In genomic region chr5:78827725-78828124, GRCh38 we compare ENCODE assay signal across 23 cellular contexts.
DNase-seq lines count a peak whose midpoint lies in the region; ATAC-seq and TF ChIP-seq lines count a peak whose summit lies in the region.
"Had no signal": no experiment of that assay in that cellular context is flagged by ENCODE, and none has a peak within 500 bp of the region (broad histone marks: within the 10 kb centered on the region; RNA-seq: fewer than 3 reads in every experiment).

No MANE protein-coding gene starts in this region.

- POLR2A ChIA-PET in activated B cell treated with CpG ODN at 0.5 μM for 24 hours (lab: Charles Lee), result interaction anchor here (0.7 to 1.1 kb wide), 2 partner anchors 13 to 36 kb away, joined by 4 read pairs; no protein-coding TSS in a partner anchor

- H3K9me3 ChIP-seq in BLaER1, result no peaks in the 10 kb centered on the region
- H3K9me3 ChIP-seq in MM.1S (replicated peaks; ENCODE audit: insufficient read depth, low read length), result no peaks in the 10 kb centered on the region

- TF ChIP-seq CTCF in MM.1S (IDR thresholded peaks at IDR 0.05; ENCODE audit: low read length) (no peak), activated B cell treated with CpG ODN at 0.5 μM for 24 hours (IDR thresholded peaks at IDR 0.05) (no peak)

- H3K4me1 ChIP-seq in BLaER1, result peaks cover 11% of the 10 kb centered on the region; the same call in 1 of the 2 replicates
- H3K4me1 ChIP-seq in MM.1S (ENCODE audit: low read length), result peaks cover 40% of the 10 kb centered on the region

- H3K36me3 ChIP-seq in BLaER1 (no peaks in the 10 kb centered on the region; the same call in 1 of the 2 replicates), MM.1S (replicated peaks; ENCODE audit: insufficient read depth, low read length) (no peaks in the 10 kb centered on the region)

- peak; percentile 57 for DNase-seq in MM.1S
- DNase-seq in activated B cell treated with CpG ODN at 0.5 μM for 24 hours, result no peak
- no peak for DNase-seq in stimulated activated naive B cell treated with anti-CD40 and anti-IgM and Interleukin-4, amounts not matched to agents 10 μg/mL and 1 μg/mL and 100 μg/mL, for 72 hours
- DNase-seq in CD1c-positive myeloid dendritic cell (ENCODE audit: extremely low spot score), result no peak
- DNase-seq in NCI-H524 (lab: John Stamatoyannopoulos, UW), result no peak
- DNase-seq: 8988T, DMS53, EL, GF-D8, GOT3, HCEC 1CT, Kasumi-1, NCI-H1048, NCI-H1417 treated with DMSO at 0.1 percent for 48 hours, NCI-H187, NCI-H510A, NCI-H82, OCI-M1, T-helper 17 cell had no signal

- H3K27ac Mint-ChIP-seq in activated B cell treated with CpG ODN at 0.5 μM for 24 hours, result peak overlapping the region; percentile 72
- H3K27ac Mint-ChIP-seq in stimulated activated naive B cell treated with anti-CD40 and anti-IgM and Interleukin-4, amounts not matched to agents 10 μg/mL and 1 μg/mL and 100 μg/mL, for 72 hours, result peak overlapping the region; percentile 25
- H3K27ac Mint-ChIP-seq: CD14-positive monocyte, T-helper 17 cell had no signal

- H3K27ac ChIP-seq in BLaER1 (no peak overlapping the region), MM.1S (ENCODE audit: low read length) (peak overlapping the region; percentile 41; the same call in 1 of the 2 replicates)

- intact Hi-C loops in activated B cell treated with CpG ODN at 0.5 μM for 24 hours (cut with micrococcal nuclease), result loop anchor here (5.0 kb wide), 1 partner anchor 100 kb away; no protein-coding TSS in a partner anchor

- no peak overlapping the region; the same call in 1 of the 2 replicates for H2AFZ ChIP-seq in MM.1S (ENCODE audit: low read length)

- CTCF ChIA-PET in activated B cell treated with CpG ODN at 0.5 μM for 24 hours (lab: Charles Lee), result interaction anchor here (1.0 kb wide), 1 partner anchor 198 kb away, joined by 3 read pairs; no protein-coding TSS in a partner anchor

- H4K20me1 ChIP-seq in BLaER1 (no peaks in the 10 kb centered on the region), MM.1S (ENCODE audit: insufficient read depth, low read length) (no peaks in the 10 kb centered on the region)

- H3K4me1 Mint-ChIP-seq in activated B cell treated with CpG ODN at 0.5 μM for 24 hours, result peaks cover 56% of the 10 kb centered on the region
- peaks cover 22 to 55% of the 10 kb centered on the region in 2 donors for H3K4me1 Mint-ChIP-seq in stimulated activated naive B cell treated with anti-CD40 and anti-IgM and Interleukin-4, amounts not matched to agents 10 μg/mL and 1 μg/mL and 100 μg/mL, for 72 hours
- H3K4me1 Mint-ChIP-seq: T-helper 17 cell had no signal

- H3K9me3 Mint-ChIP-seq in activated B cell treated with CpG ODN at 0.5 μM for 24 hours, result peaks cover 2% of the 10 kb centered on the region
- H3K9me3 Mint-ChIP-seq in stimulated activated naive B cell treated with anti-CD40 and anti-IgM and Interleukin-4, amounts not matched to agents 10 μg/mL and 1 μg/mL and 100 μg/mL, for 72 hours, result peaks cover 2 to 4% of the 10 kb centered on the region in 2 donors

- H3F3A ChIP-seq in MM.1S (ENCODE audit: insufficient read depth, low read length), result peaks cover 8% of the 10 kb centered on the region; the same call in 1 of the 2 replicates

- H3K4me3 ChIP-seq in BLaER1, result no peak overlapping the region
- H3K4me3 ChIP-seq in MM.1S (ENCODE audit: low read length), result peak overlapping the region; percentile 6; the same call in 1 of the 2 replicates

- H3K9me2 ChIP-seq in MM.1S (replicated peaks; ENCODE audit: insufficient read depth, low read length), result no peaks in the 10 kb centered on the region

- no peak for ATAC-seq in activated B cell treated with CpG ODN at 0.5 μM for 24 hours (ENCODE audit: low read depth)
- ATAC-seq in stimulated activated naive B cell treated with anti-CD40 and anti-IgM and Interleukin-4, amounts not matched to agents 10 μg/mL and 1 μg/mL and 100 μg/mL, for 72 hours (replicated peaks), result no peak
- ATAC-seq in HG03571 (IDR thresholded peaks at IDR 0.05; ENCODE audit: unreplicated experiment), result no peak
- ATAC-seq: Right ventricle myocardium inferior, T-helper 17 cell had no signal

- peak overlapping the region; percentile 7; the same call in 1 of the 2 replicates for H3K4me2 ChIP-seq in BLaER1
- H3K4me2 ChIP-seq in MM.1S (ENCODE audit: low read depth, low read length), result peak overlapping the region; percentile 37

- H3K27me3 ChIP-seq in BLaER1, result no peaks in the 10 kb centered on the region
- no peaks in the 10 kb centered on the region for H3K27me3 ChIP-seq in MM.1S (replicated peaks; ENCODE audit: insufficient read depth, low read length)

- H3K79me2 ChIP-seq in MM.1S (ENCODE audit: low read length), result no peaks in the 10 kb centered on the region

- peaks cover 2% of the 10 kb centered on the region for H3K36me3 Mint-ChIP-seq in activated B cell treated with CpG ODN at 0.5 μM for 24 hours (ENCODE audit: low read depth)
- H3K36me3 Mint-ChIP-seq in stimulated activated naive B cell treated with anti-CD40 and anti-IgM and Interleukin-4, amounts not matched to agents 10 μg/mL and 1 μg/mL and 100 μg/mL, for 72 hours, result peaks cover 21 to 44% of the 10 kb centered on the region in 2 donors

- H3K4me3 Mint-ChIP-seq in activated B cell treated with CpG ODN at 0.5 μM for 24 hours, result peak overlapping the region; percentile 11
- no peak overlapping the region for H3K4me3 Mint-ChIP-seq in stimulated activated naive B cell treated with anti-CD40 and anti-IgM and Interleukin-4, amounts not matched to agents 10 μg/mL and 1 μg/mL and 100 μg/mL, for 72 hours
- H3K4me3 Mint-ChIP-seq: CD14-positive monocyte, T-helper 17 cell had no signal

- H3K27me3 Mint-ChIP-seq in activated B cell treated with CpG ODN at 0.5 μM for 24 hours, result no peaks in the 10 kb centered on the region
- H3K27me3 Mint-ChIP-seq in stimulated activated naive B cell treated with anti-CD40 and anti-IgM and Interleukin-4, amounts not matched to agents 10 μg/mL and 1 μg/mL and 100 μg/mL, for 72 hours, result no peaks in the 10 kb centered on the region
- H3K27me3 Mint-ChIP-seq: T-helper 17 cell had no signal

- H3K9ac ChIP-seq in BLaER1, result no peak overlapping the region
- no peak overlapping the region for H3K9ac ChIP-seq in MM.1S (ENCODE audit: low read length)
